12 cellular contexts compared by ENCODE assay signal in the genomic region with DNA sequence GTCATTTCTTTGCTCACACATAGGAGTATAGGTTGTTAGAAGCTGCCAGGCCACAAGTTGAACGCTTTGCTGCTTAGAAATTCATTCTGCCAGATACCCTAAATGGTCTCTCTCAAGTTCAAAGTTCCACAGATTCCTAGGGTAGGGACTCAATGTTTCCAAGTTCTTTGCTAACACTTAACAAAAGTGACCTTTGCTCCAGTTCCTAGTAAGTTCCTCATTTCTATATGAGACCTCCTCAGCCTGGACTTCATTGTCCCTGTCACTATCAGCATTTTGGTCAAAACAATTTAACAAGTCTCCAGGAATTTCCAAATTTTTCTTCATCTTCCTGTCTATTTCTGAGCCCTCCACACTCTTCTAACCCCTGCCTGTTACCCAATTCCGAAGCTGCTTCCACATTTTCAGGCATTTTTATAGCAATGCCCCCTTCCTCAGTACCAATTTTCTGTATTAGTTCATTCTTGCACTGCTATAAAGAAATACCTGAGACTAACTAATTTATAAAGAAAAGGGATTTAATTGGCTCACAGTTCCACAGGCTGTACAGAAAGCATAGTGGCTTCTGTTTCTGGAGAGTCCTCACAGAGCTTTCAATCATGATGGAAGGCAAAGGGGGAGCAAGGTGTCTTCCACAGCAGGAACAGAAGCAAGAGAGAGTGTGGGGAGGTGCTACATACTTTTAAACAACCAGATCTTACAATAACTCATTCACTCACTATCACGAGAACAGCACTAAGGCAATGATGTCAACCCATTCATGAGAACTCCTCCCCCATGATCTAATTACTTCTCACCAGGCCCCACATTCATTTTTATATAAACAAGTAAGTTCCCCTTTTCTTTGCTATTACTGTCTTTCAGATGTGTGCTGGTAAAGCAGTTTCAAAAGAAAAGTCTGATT. TPM values are rescaled to one million over a fixed set of nuclear protein-coding genes. Genes with fewer than 3 reads are reported as not detected.
DNase-seq lines count a peak whose midpoint lies in the region; ATAC-seq and TF ChIP-seq lines count a peak whose summit lies in the region.
"Had no signal": no experiment of that assay in that cellular context is flagged by ENCODE, and none has a peak within 500 bp of the region (broad histone marks: within the 10 kb centered on the region; RNA-seq: fewer than 3 reads in every experiment).

No MANE protein-coding gene starts in this region.

- H3K36me3 ChIP-seq in heart right ventricle, result no peaks in the 10 kb centered on the region

- TF ChIP-seq CTCF in heart right ventricle (IDR thresholded peaks at IDR 0.05), result no peak

- no peak overlapping the region for H3K27ac Mint-ChIP-seq in activated CD4-positive, alpha-beta T cell treated with anti-CD3 and anti-CD28 coated beads, Interleukin-2, amount 10 ng/mL, durations not matched to agents 24 days and 14 days
- H3K27ac Mint-ChIP-seq: GM23338 had no signal

- peaks cover 4% of the 10 kb centered on the region for H3K27me3 Mint-ChIP-seq in activated CD4-positive, alpha-beta T cell treated with anti-CD3 and anti-CD28 coated beads, Interleukin-2, amount 10 ng/mL, durations not matched to agents 24 days and 14 days

- peak overlapping the region in 1 of 10 donors; percentile 10 for H3K4me3 ChIP-seq in heart right ventricle
- H3K4me3 ChIP-seq: GM23338 had no signal

- H3K27me3 ChIP-seq in heart right ventricle, result peaks cover 0 to 3% (median 0%) of the 10 kb centered on the region in 7 donors

- H3K9me3 Mint-ChIP-seq in activated CD4-positive, alpha-beta T cell treated with anti-CD3 and anti-CD28 coated beads, Interleukin-2, amount 10 ng/mL, durations not matched to agents 24 days and 14 days, result peaks cover 22% of the 10 kb centered on the region

- H3K4me1 Mint-ChIP-seq in activated CD4-positive, alpha-beta T cell treated with anti-CD3 and anti-CD28 coated beads, Interleukin-2, amount 10 ng/mL, durations not matched to agents 24 days and 14 days, result peaks cover 23% of the 10 kb centered on the region
- H3K4me1 Mint-ChIP-seq: GM23338 had no signal

- peak in 7 of 8 donors; percentile 30 to 58 (median 57) for ATAC-seq in heart right ventricle
- ATAC-seq: GM23338 had no signal

- intact Hi-C loops in activated CD4-positive, alpha-beta T cell treated with anti-CD3 and anti-CD28 coated beads, Interleukin-2, amount 10 ng/mL, durations not matched to agents 24 days and 14 days (cut with micrococcal nuclease), result loop anchor here (5.0 kb wide), 1 partner anchor 71 kb away; no protein-coding TSS in a partner anchor
- intact Hi-C loops in heart right ventricle (cut with DNase I), result no loop called here

- H3K27ac ChIP-seq in heart right ventricle, result peak overlapping the region in 3 of 10 donors; percentile 22 to 72 (median 41)

- no peaks in the 10 kb centered on the region for H3K36me3 Mint-ChIP-seq in activated CD4-positive, alpha-beta T cell treated with anti-CD3 and anti-CD28 coated beads, Interleukin-2, amount 10 ng/mL, durations not matched to agents 24 days and 14 days (ENCODE audit: low read depth)

- H3K9me3 ChIP-seq in heart right ventricle, result peaks cover 0 to 11% (median 0%) of the 10 kb centered on the region in 11 donors

- H3K4me3 Mint-ChIP-seq in activated CD4-positive, alpha-beta T cell treated with anti-CD3 and anti-CD28 coated beads, Interleukin-2, amount 10 ng/mL, durations not matched to agents 24 days and 14 days, result no peak overlapping the region
- H3K4me3 Mint-ChIP-seq: GM23338 had no signal

- peaks cover 0 to 64% (median 0%) of the 10 kb centered on the region in 9 donors for H3K4me1 ChIP-seq in heart right ventricle

- 61 to 62% methylated on average over 3 of the region's 3 CpGs for WGBS in heart right ventricle, 2 donors

- DNase-seq in activated CD4-positive, alpha-beta T cell treated with anti-CD3 and anti-CD28 coated beads, Interleukin-2, amount 10 ng/mL, durations not matched to agents 24 days and 14 days, result peak; percentile 42
- no peak for DNase-seq in activated CD4-positive, alpha-beta T cell treated with anti-CD3 and anti-CD28 coated beads, Interleukin-2, amount 50 U/mL, for 48 hours
- DNase-seq in SIG-M5 treated with dmso at 0.1 percent for 504 hours (lab: John Stamatoyannopoulos, UW; ENCODE audit: unreplicated experiment) (peak; percentile 36), heart right ventricle (no peak), superior temporal gyrus (ENCODE audit: extremely low spot score) (peak; percentile 52), NCI-H446 (lab: John Stamatoyannopoulos, UW) (no peak), AG08396 (ENCODE audit: low spot score) (no peak), retina (no peak)
- DNase-seq: 8988T; activated CD8-positive, alpha-beta memory T cell treated with anti-CD3 and anti-CD28 coated beads for 24 hours; stimulated activated naive CD4-positive, alpha-beta T cell had no signal

RNA-seq across cellular contexts. Expression of gene TLR1, which starts 11.5 kb away (rescaled TPM):
- 0.85 and 2.6 TPM in 2 replicates for total RNA-seq in activated CD4-positive, alpha-beta T cell treated with anti-CD3 and anti-CD28 coated beads, Interleukin-2, amount 10 ng/mL, durations not matched to agents 24 days and 14 days
- total RNA-seq in heart right ventricle, result 10 to 100 TPM in 1 of 10 donors, 1 to 10 TPM in 8, under 1 TPM in 1; 0.93 to 14.0 (median 3.1) TPM
- under 1 TPM; 0.49 to 0.80 TPM for polyA plus RNA-seq in heart right ventricle
- polyA plus RNA-seq: GM23338 had no signal

RNA-seq across cellular contexts. Expression of gene TLR10, which starts 33.3 kb away (rescaled TPM):
- total RNA-seq in activated CD4-positive, alpha-beta T cell treated with anti-CD3 and anti-CD28 coated beads, Interleukin-2, amount 10 ng/mL, durations not matched to agents 24 days and 14 days, result not detected in 2 replicates
- total RNA-seq in heart right ventricle, result under 1 TPM in 4 of 10 donors, not detected in 6; 0.06 to 0.39 (median 0.11) TPM
- polyA plus RNA-seq in heart right ventricle, result under 1 TPM in 1 of 2 donors, not detected in 1; 0.01 TPM
- polyA plus RNA-seq: GM23338 had no signal

RNA-seq across cellular contexts. Expression of gene TLR6, which starts 40.5 kb away (rescaled TPM):
- total RNA-seq in activated CD4-positive, alpha-beta T cell treated with anti-CD3 and anti-CD28 coated beads, Interleukin-2, amount 10 ng/mL, durations not matched to agents 24 days and 14 days, result 0.88 and 1.1 TPM in 2 replicates
- 1 to 10 TPM in 9 of 10 donors, under 1 TPM in 1; 0.96 to 3.7 (median 1.3) TPM for total RNA-seq in heart right ventricle
- polyA plus RNA-seq in heart right ventricle, result under 1 TPM; 0.14 to 0.22 TPM
- polyA plus RNA-seq: GM23338 had no signal

RNA-seq across cellular contexts. Expression of gene FAM114A1, which starts 51.5 kb away (rescaled TPM):
- total RNA-seq in activated CD4-positive, alpha-beta T cell treated with anti-CD3 and anti-CD28 coated beads, Interleukin-2, amount 10 ng/mL, durations not matched to agents 24 days and 14 days, result 0.23 and 0.66 TPM in 2 replicates
- total RNA-seq in heart right ventricle, result 10 to 100 TPM; 11.8 to 35.5 (median 17.2) TPM
- polyA plus RNA-seq in heart right ventricle, result 10 to 100 TPM in 1 of 2 donors, 1 to 10 TPM in 1; 8.0 to 13.8 TPM

Comparison
In these comparisons a context has a peak if more than half of its experiments do, and no peak if none do; other contexts are left out.
1. DNase-seq: peak in activated CD4-positive, alpha-beta T cell treated with anti-CD3 and anti-CD28 coated beads, Interleukin-2, amount 10 ng/mL, durations not matched to agents 24 days and 14 days (single experiment), SIG-M5 treated with dmso at 0.1 percent for 504 hours (single experiment) and superior temporal gyrus (single experiment); none in activated CD4-positive, alpha-beta T cell treated with anti-CD3 and anti-CD28 coated beads, Interleukin-2, amount 50 U/mL, for 48 hours (0 of 2), heart right ventricle (0 of 2), NCI-H446 (0 of 2), AG08396 (single experiment) and retina (single experiment).